In the genomic region with DNA sequence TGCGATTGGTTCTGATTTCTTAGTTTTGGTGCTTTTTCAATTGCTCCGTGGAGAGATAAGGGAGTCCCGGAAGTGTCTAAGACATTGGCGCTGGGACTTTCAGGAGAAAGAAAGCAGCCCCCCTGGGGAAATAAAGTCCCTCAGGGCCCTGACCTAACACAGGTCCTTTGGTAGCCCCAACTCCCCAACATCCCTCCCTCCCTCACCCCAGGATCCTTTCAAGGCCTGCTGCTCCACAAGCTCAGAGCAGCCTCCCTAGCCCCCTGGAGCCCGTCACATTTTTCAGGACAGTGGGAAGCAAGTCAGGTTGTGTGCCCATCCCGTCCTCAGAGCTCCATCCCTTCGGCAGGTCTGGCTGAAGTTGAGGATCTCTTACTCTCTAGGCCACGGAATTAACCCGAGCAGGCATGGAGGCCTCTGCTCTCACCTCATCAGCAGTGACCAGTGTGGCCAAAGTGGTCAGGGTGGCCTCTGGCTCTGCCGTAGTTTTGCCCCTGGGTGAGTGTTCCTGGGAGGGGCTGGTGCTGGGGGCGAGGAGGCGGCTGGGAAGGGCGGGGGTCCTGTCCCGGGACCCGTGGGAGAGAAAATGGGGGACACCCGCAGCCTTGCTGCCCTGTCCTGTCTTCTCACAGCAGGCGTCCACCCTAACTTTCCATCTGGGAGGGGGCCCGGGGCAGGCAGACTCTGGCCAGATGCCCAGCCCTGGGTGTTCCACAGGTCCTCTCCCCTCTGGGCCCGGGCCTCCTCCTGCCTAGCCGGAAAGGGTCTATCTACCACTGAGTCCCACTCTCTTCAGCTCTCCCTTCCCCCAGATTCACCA, we compare ENCODE assay signal across 12 cellular contexts. TPM values are rescaled to one million over a fixed set of nuclear protein-coding genes. Genes with fewer than 3 reads are reported as not detected.
A peak's percentile ranks its signal among the peaks of the same experiment; 100 is the strongest.
DNase-seq lines count a peak whose midpoint lies in the region; ATAC-seq and TF ChIP-seq lines count a peak whose summit lies in the region.
"Had no signal": no experiment of that assay in that cellular context is flagged by ENCODE, and none has a peak within 500 bp of the region (broad histone marks: within the 10 kb centered on the region; RNA-seq: fewer than 3 reads in every experiment).

No MANE protein-coding gene starts in this region.

- peak overlapping the region; percentile 89 for H3K27ac ChIP-seq in left ventricle myocardium inferior (replicated peaks)
- peak overlapping the region; percentile 67 for H3K27ac ChIP-seq in foreskin keratinocyte

- H3K4me1 ChIP-seq in left ventricle myocardium inferior (peaks cover 55% of the 10 kb centered on the region), foreskin keratinocyte (peaks cover 5% of the 10 kb centered on the region)

- TF ChIP-seq CTCF in left ventricle myocardium inferior (IDR thresholded peaks at IDR 0.05; ENCODE audit: borderline replicate concordance) (no peak), foreskin keratinocyte (conservative IDR thresholded peaks at IDR 0.05) (no peak)

- ATAC-seq in foreskin keratinocyte: no peak
- ATAC-seq in sciatic nerve: peak; percentile 2
- ATAC-seq in HG02938 (IDR thresholded peaks at IDR 0.05; ENCODE audit: unreplicated experiment): no peak
- ATAC-seq in GM19035 (IDR thresholded peaks at IDR 0.05; ENCODE audit: unreplicated experiment): no peak
- ATAC-seq in HG02970 (IDR thresholded peaks at IDR 0.05; ENCODE audit: low FRiP score, unreplicated experiment): no peak
- ATAC-seq: activated T-helper 17 cell treated with anti-CD3 and anti-CD28 coated beads, Interleukin-2, amount 50 U/mL, for 72 hours; natural killer cell treated with Interleukin-12 subunit alpha and Interleukin-12 subunit beta and Interleukin-15 and Interleukin-18, amount 100 ng/mL, for 72 hours had no signal

- H3K27me3 ChIP-seq in left ventricle myocardium inferior (ENCODE audit: low read depth) (no peaks in the 10 kb centered on the region), foreskin keratinocyte (no peaks in the 10 kb centered on the region)

- H3K36me3 ChIP-seq in left ventricle myocardium inferior: no peaks in the 10 kb centered on the region

- H3K9me3 ChIP-seq in left ventricle myocardium inferior (replicated peaks): no peaks in the 10 kb centered on the region
- H3K9me3 ChIP-seq: SK-N-SH had no signal

- H3K4me3 ChIP-seq in left ventricle myocardium inferior: peak overlapping the region; percentile 69

- intact Hi-C loops in left ventricle myocardium inferior (cut with micrococcal nuclease): no loop called here
- intact Hi-C loops in cardiac septum (cut with DNase I): loop anchor here (5.0 kb wide), 1 partner anchor 44 kb away; no protein-coding TSS in a partner anchor
- intact Hi-C loops in sciatic nerve (cut with DNase I): no loop called here

- DNase-seq in left ventricle myocardium inferior: no peak
- DNase-seq in cardiac septum (ENCODE audit: low spot score): no peak
- DNase-seq in foreskin keratinocyte: no peak
- DNase-seq in sciatic nerve (ENCODE audit: low spot score): peak; percentile 57
- DNase-seq in activated effector memory CD4-positive, alpha-beta T cell treated with Interleukin-2 at 50 U/mL for 16 hours: no peak
- DNase-seq: activated CD4-positive, CD25-positive, alpha-beta regulatory T cell; SK-N-SH had no signal

RNA-seq across cellular contexts. Expression of gene IFI27, which starts 0.9 kb away (rescaled TPM):
- total RNA-seq in left ventricle myocardium inferior: 130 TPM
- 147 TPM for total RNA-seq in cardiac septum
- 315 and 774 TPM in 2 replicates for total RNA-seq in foreskin keratinocyte
- 486 and 1,280 TPM in 2 replicates for polyA plus RNA-seq in foreskin keratinocyte
- total RNA-seq in sciatic nerve: 219 TPM

RNA-seq across cellular contexts. Expression of gene IFI27L2, which starts 17.9 kb away (rescaled TPM):
- total RNA-seq in left ventricle myocardium inferior (56.6 TPM), cardiac septum (93.0 TPM), foreskin keratinocyte (101 and 145 TPM in 2 replicates), sciatic nerve (85.4 TPM)
- 160 and 242 TPM in 2 replicates for polyA plus RNA-seq in foreskin keratinocyte

RNA-seq across cellular contexts. Expression of gene IFI27L1, which starts 30.4 kb away (rescaled TPM):
- total RNA-seq in left ventricle myocardium inferior (8.9 TPM), cardiac septum (9.3 TPM), foreskin keratinocyte (23.6 and 25.3 TPM in 2 replicates), sciatic nerve (20.5 TPM)
- 32.3 and 38.1 TPM in 2 replicates for polyA plus RNA-seq in foreskin keratinocyte

RNA-seq across cellular contexts. Expression of gene DDX24, which starts 30.5 kb away (rescaled TPM):
- 208 TPM for total RNA-seq in left ventricle myocardium inferior
- total RNA-seq in cardiac septum: 245 TPM
- total RNA-seq in foreskin keratinocyte: 157 and 163 TPM in 2 replicates
- 96.2 and 107 TPM in 2 replicates for polyA plus RNA-seq in foreskin keratinocyte
- 181 TPM for total RNA-seq in sciatic nerve
